In the genomic region with DNA sequence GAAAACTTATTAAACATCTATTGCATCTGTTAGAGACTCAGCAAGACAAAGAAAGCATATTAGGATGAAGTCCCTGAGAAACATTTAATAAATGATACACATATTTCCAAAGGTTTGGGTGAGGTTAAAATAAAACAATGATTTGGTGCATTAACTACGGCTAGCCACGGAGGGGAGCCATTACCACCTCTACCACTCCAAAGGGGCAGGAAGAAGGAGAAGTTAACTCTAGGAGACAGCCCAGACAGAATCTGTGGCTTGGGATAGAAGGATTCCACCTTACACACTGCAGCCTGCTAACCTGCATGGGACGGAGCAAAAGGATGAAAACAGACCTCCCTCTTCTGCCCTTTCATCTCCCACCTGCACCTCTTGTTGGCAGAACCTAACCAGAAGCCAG, we compare ENCODE assay signal across 8 cellular contexts.
A peak's percentile ranks its signal among the peaks of the same experiment; 100 is the strongest.
DNase-seq lines count a peak whose midpoint lies in the region; ATAC-seq and TF ChIP-seq lines count a peak whose summit lies in the region.

No MANE protein-coding gene starts in this region.

- H3K4me1 Mint-ChIP-seq in osteocyte (ENCODE audit: unreplicated experiment), result peaks cover 22% of the 10 kb centered on the region

- no peak overlapping the region for H3K27ac ChIP-seq in VCaP

- peak; percentile 62 for TF ChIP-seq CTCF in AG09319 (IDR thresholded peaks at IDR 0.05; ENCODE audit: low read depth, low read length)
- TF ChIP-seq CTCF in VCaP (conservative IDR thresholded peaks at IDR 0.05), result peak; percentile 50
- peak; percentile 51 for TF ChIP-seq CTCF in foreskin fibroblast (IDR thresholded peaks at IDR 0.05; ENCODE audit: low read depth, low read length)
- TF ChIP-seq CTCF in osteocyte (IDR thresholded peaks at IDR 0.05), result peak; percentile 76

- peaks cover 2% of the 10 kb centered on the region for H3K27me3 Mint-ChIP-seq in osteocyte (ENCODE audit: unreplicated experiment)

- no peak overlapping the region for H3K4me3 Mint-ChIP-seq in osteocyte (ENCODE audit: unreplicated experiment)

- no peaks in the 10 kb centered on the region for H3K36me3 Mint-ChIP-seq in osteocyte (ENCODE audit: unreplicated experiment)

- no peak overlapping the region for H3K4me3 ChIP-seq in foreskin fibroblast (ENCODE audit: low read depth in 1 of 2, low read length in 2 of 2)

- no peak for DNase-seq in AG09319 (ENCODE audit: extremely low read depth, low read depth)
- DNase-seq in HK-2 (ENCODE audit: unreplicated experiment), result peak; percentile 24
- peak in 1 of 2 donors; percentile 78 for DNase-seq in foreskin fibroblast
- no peak for DNase-seq in osteocyte (ENCODE audit: extremely low spot score, unreplicated experiment)

- no peaks in the 10 kb centered on the region for H3K9me3 Mint-ChIP-seq in osteocyte (ENCODE audit: unreplicated experiment)

- ATAC-seq in GM18502 (IDR thresholded peaks at IDR 0.05; ENCODE audit: poor library complexity, unreplicated experiment), result peak; percentile 84
- no peak for ATAC-seq in GM19397 (IDR thresholded peaks at IDR 0.05; ENCODE audit: unreplicated experiment)
- no peak for ATAC-seq in activated CD4-positive, CD25-positive, alpha-beta regulatory T cell treated with anti-CD3 and anti-CD28 coated beads, Interleukin-2, amount 50 U/mL, for 24 hours

- H3K27ac Mint-ChIP-seq in osteocyte (ENCODE audit: unreplicated experiment), result no peak overlapping the region
